ENCODE assay signal across 1 cellular context in the genomic region with DNA sequence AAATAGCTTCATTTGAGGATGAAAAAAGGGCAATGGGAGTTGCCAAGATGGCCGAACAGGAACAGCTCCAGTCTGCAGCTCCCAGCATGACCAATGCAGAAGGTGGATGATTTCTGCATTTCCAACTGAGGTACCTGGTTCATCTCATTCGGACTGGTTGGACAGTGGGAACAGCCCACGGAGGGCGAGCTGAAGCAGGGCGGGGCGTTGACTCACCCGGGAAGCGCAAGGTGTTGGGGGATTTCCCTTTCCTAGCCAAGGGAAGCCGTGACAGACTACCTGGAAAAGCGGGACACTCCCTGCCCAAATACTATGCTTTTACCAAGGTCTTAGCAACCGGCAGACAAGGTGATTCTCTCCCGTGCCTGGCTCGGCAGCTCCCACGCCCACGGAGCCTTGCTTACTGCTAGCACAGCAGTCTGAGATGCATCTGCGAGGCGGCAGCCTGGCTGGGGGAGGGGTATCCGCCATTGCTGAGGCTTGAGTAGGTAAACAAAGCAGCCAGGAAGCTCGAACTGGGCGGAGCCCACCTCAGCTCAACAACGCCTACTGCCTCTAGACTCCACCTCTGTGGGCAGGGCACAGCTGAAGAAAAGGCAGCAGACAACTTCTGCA.
A peak's percentile ranks its signal among the peaks of the same experiment; 100 is the strongest.
TF ChIP-seq lines count a peak whose summit lies in the region.

No MANE protein-coding gene starts in this region.

TF ChIP-seq in HEK293, 187 proteins besides CTCF, POLR2A, EP300 and RAD21 (continued from another document):
- peak; percentile 46; the same call in 1 of the 2 replicates for TF ChIP-seq PRDM10 (tag by site-specific recombination; IDR thresholded peaks at IDR 0.05)
- peak; percentile 57 for TF ChIP-seq SP3 (tag by site-specific recombination; IDR thresholded peaks at IDR 0.05)
- peak; percentile 52; the same call in 1 of the 2 replicates for TF ChIP-seq EGR2 (tag by site-specific recombination; IDR thresholded peaks at IDR 0.05; ENCODE audit: low read depth)
- TF ChIP-seq ZFHX2 (tag by site-specific recombination; conservative IDR thresholded peaks at IDR 0.05) = peak; percentile 62
- TF ChIP-seq IKZF3 (tag by site-specific recombination; IDR thresholded peaks at IDR 0.05) = peak; percentile 51; the same call in 1 of the 2 replicates
- 0 out of 2 replicates have a peak, but pooled peaks have one; percentile 55 for TF ChIP-seq ZEB2 (tag by site-specific recombination; IDR thresholded peaks at IDR 0.05)
- peak; percentile 45; the same call in 1 of the 2 replicates for TF ChIP-seq YY1 (tag by site-specific recombination; IDR thresholded peaks at IDR 0.05)
- TF ChIP-seq SP2 (tag by site-specific recombination; IDR thresholded peaks at IDR 0.05) = peak; percentile 56
- TF ChIP-seq SETDB1 (IDR thresholded peaks at IDR 0.05; ENCODE audit: insufficient read length, low read length) = peak; percentile 33
- peak; percentile 72; the same call in 1 of the 2 replicates for TF ChIP-seq ZBTB48 (tag by site-specific recombination; IDR thresholded peaks at IDR 0.05)
- peak; percentile 89 for TF ChIP-seq ZNF341 (tag by site-specific recombination; IDR thresholded peaks at IDR 0.05; ENCODE audit: low read depth)
- TF ChIP-seq ZNF501 (tag by site-specific recombination; IDR thresholded peaks at IDR 0.05) = 0 out of 2 replicates have a peak, but pooled peaks have one; percentile 33
- TF ChIP-seq KLF17 (tag by site-specific recombination; IDR thresholded peaks at IDR 0.05) = 0 out of 2 replicates have a peak, but pooled peaks have one; percentile 22
- peak; percentile 74 for TF ChIP-seq ZBTB17 (tag by site-specific recombination; IDR thresholded peaks at IDR 0.05)
